Comparison of ENCODE assay signal across 9 cellular contexts in the genomic region with DNA sequence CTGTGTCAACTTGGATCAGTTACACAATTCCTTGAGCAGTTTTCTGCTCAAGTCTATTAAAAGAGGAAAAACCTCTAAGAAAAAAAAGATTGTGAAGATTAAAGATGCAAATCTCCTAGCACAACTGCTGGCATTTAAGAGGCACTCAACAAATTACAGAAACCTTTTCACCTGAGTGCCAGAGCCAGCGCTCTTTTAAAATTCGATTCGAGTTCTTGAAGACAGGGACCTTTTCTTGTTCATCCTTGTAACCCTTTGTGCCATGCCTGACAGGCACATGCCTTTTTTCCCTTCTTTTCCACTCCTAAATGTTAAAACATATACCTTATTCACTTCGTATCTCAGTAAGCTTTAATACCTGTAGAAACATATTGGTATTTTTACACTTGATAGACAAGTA. TPM values are rescaled to one million over a fixed set of nuclear protein-coding genes. Genes with fewer than 3 reads are reported as not detected.
DNase-seq lines count a peak whose midpoint lies in the region; ATAC-seq and TF ChIP-seq lines count a peak whose summit lies in the region.
"Had no signal": no experiment of that assay in that cellular context is flagged by ENCODE, and none has a peak within 500 bp of the region (broad histone marks: within the 10 kb centered on the region; RNA-seq: fewer than 3 reads in every experiment).

No MANE protein-coding gene starts in this region.

- no peak overlapping the region for H2AFZ ChIP-seq in HCT116 (ENCODE audit: low read depth, low read length, poor library complexity, severe bottlenecking)
- H2AFZ ChIP-seq in SK-N-SH (ENCODE audit: low read depth): peak overlapping the region; percentile 78; the same call in 1 of the 2 replicates

- peak overlapping the region; percentile 86 for H3K4me2 ChIP-seq in HCT116 (ENCODE audit: low read length)
- H3K4me2 ChIP-seq in SK-N-SH: peak overlapping the region; percentile 83

- H3K4me1 ChIP-seq in HCT116 (ENCODE audit: control insufficient read depth in 1 of 2, insufficient read depth in 2 of 2, low read length in 2 of 2): peaks cover 5 to 12% of the 10 kb centered on the region in 2 experiments; a peak in 3 of 4 replicates
- no peaks in the 10 kb centered on the region; a peak in 2 of 4 replicates for H3K4me1 ChIP-seq in SK-N-SH (ENCODE audit: control insufficient read depth in 1 of 2, insufficient read depth in 2 of 2, low read depth in 1 of 2, low read length in 1 of 2)

- no peaks in the 10 kb centered on the region for H3K9me3 ChIP-seq in HCT116 (ENCODE audit: control insufficient read depth in 1 of 2, insufficient read depth in 1 of 2, low read depth in 1 of 2, low read length in 2 of 2)
- no peaks in the 10 kb centered on the region for H3K9me3 ChIP-seq in SK-N-SH

- no peaks in the 10 kb centered on the region for H4K20me1 ChIP-seq in HCT116 (ENCODE audit: insufficient read depth)
- H4K20me1 ChIP-seq in SK-N-SH (ENCODE audit: insufficient read depth): no peaks in the 10 kb centered on the region

- peaks cover 0 to 4% of the 10 kb centered on the region in 2 experiments; a peak in 1 of 4 replicates for H3K36me3 ChIP-seq in HCT116 (ENCODE audit: control insufficient read depth in 1 of 2, insufficient read depth in 2 of 2, low read length in 2 of 2)
- H3K36me3 ChIP-seq in SK-N-SH (replicated peaks in 1 of 2; ENCODE audit: control insufficient read depth in 1 of 2, insufficient read depth in 2 of 2, low read length in 1 of 2): peaks cover 3 to 7% of the 10 kb centered on the region in 2 experiments

- RAD21 ChIA-PET in HCT116 (lab: Charles Lee; ENCODE audit: low non-redundant PET in 1 of 2, low total read pairs in 2 of 2, uncharacterized antibody in 2 of 2, unreplicated experiment in 2 of 2): no interaction called here

- 5% methylated on average over 4 of the region's 4 CpGs for WGBS in SK-N-SH (ENCODE audit: low lambda C conversion rate)

- no peak for TF ChIP-seq POLR2A in HCT116 (IDR thresholded peaks at IDR 0.05; ENCODE audit: borderline replicate concordance, extremely low read depth, insufficient read depth, insufficient read length)

- ATAC-seq in HCT116 (no peak), GM21723 (IDR thresholded peaks at IDR 0.05; ENCODE audit: unreplicated experiment) (no peak)

- H3K9me2 ChIP-seq in HCT116 (ENCODE audit: insufficient read depth) (no peaks in the 10 kb centered on the region), SK-N-SH (no peaks in the 10 kb centered on the region)

- H3K4me3 ChIP-seq in HCT116 (replicated peaks in 1 of 2; ENCODE audit: low read depth in 1 of 2, low read length in 2 of 2) (peak overlapping the region; percentile 83 to 97), SK-N-SH (ENCODE audit: low read depth in 2 of 2, low read length in 1 of 2) (peak overlapping the region; percentile 85 to 87), fibroblast of the aortic adventitia (ENCODE audit: low read depth, low read length) (peak overlapping the region; percentile 91), skeletal muscle cell (ENCODE audit: low read depth, low read length) (peak overlapping the region; percentile 68)

- CTCF ChIA-PET in HCT116 (lab: Charles Lee) (no interaction called here), SK-N-SH (lab: Yijun Ruan, JAX) (no interaction called here)

- H3F3A ChIP-seq in SK-N-SH (replicated peaks; ENCODE audit: insufficient read depth): no peaks in the 10 kb centered on the region

- no TSS peak for BruUV-seq in HCT116 (replicated peaks; lab: Mats Ljungman, UMichigan)

- H3K27me3 ChIP-seq in HCT116 (ENCODE audit: insufficient read depth, low read length) (no peaks in the 10 kb centered on the region), SK-N-SH (ENCODE audit: insufficient read depth) (no peaks in the 10 kb centered on the region)

- H3K27ac ChIP-seq in HCT116 (ENCODE audit: low read depth, low read length) (no peak overlapping the region), SK-N-SH (ENCODE audit: low read depth in 2 of 2, low read length in 1 of 2) (peak overlapping the region; percentile 74 to 93; a peak in 3 of 4 replicates)

- intact Hi-C loops in HCT116 (cut with micrococcal nuclease): no loop called here

- H3K9ac ChIP-seq in HCT116 (ENCODE audit: low read length): peak overlapping the region; percentile 74
- peak overlapping the region; percentile 68 for H3K9ac ChIP-seq in SK-N-SH

- POLR2A ChIA-PET in HCT116 (lab: Charles Lee): no interaction called here
- POLR2A ChIA-PET in SK-N-SH (lab: Yijun Ruan, JAX): no interaction called here

- DNase-seq in HCT116 (ENCODE audit: low read depth, low spot score) (no peak), SK-N-SH (no peak), fibroblast of the aortic adventitia (ENCODE audit: low read depth) (peak; percentile 9), skeletal muscle cell (ENCODE audit: low read depth) (no peak), NCI-H510A (lab: John Stamatoyannopoulos, UW) (no peak), C1 segment of cervical spinal cord (lab: John Stamatoyannopoulos, UW) (no peak), SKM-1 treated with dmso at 0.1 percent for 144 hours (lab: John Stamatoyannopoulos, UW; ENCODE audit: unreplicated experiment) (no peak)
- DNase-seq: NCI-H345 had no signal

- no peak for TF ChIP-seq EP300 in SK-N-SH (IDR thresholded peaks at IDR 0.05; ENCODE audit: borderline replicate concordance in 1 of 2, low read depth in 1 of 2, low read length in 1 of 2)

- H3K79me2 ChIP-seq in HCT116 (ENCODE audit: insufficient read depth, low read length): peaks cover 31% of the 10 kb centered on the region
- peaks cover 30% of the 10 kb centered on the region for H3K79me2 ChIP-seq in SK-N-SH (ENCODE audit: insufficient read depth)

- TF ChIP-seq RAD21 in HCT116 (IDR thresholded peaks at IDR 0.05; ENCODE audit: low read depth) (no peak), SK-N-SH (IDR thresholded peaks at IDR 0.05; ENCODE audit: low read length) (no peak)

- TF ChIP-seq CTCF in HCT116 (IDR thresholded peaks at IDR 0.05 in 2 of 3, conservative IDR thresholded peaks at IDR 0.05 in 1 of 3; ENCODE audit: borderline replicate concordance in 1 of 3, insufficient read depth in 1 of 3, low read depth in 2 of 3, low read length in 2 of 3) (no peak), SK-N-SH (IDR thresholded peaks at IDR 0.05) (no peak), fibroblast of the aortic adventitia (IDR thresholded peaks at IDR 0.05; ENCODE audit: insufficient read depth, low read length) (no peak)

TF ChIP-seq in HCT116, 20 proteins besides CTCF, POLR2A, EP300 and RAD21 (continues in another document):
- TF ChIP-seq EZH2 (IDR thresholded peaks at IDR 0.05): no peak

TF ChIP-seq in SK-N-SH, 30 proteins besides CTCF, POLR2A, EP300 and RAD21:
- TF ChIP-seq JUND (IDR thresholded peaks at IDR 0.05) (no peak), NRF1 (IDR thresholded peaks at IDR 0.05; ENCODE audit: low read depth, low read length) (no peak), TAF1 (IDR thresholded peaks at IDR 0.05; ENCODE audit: borderline replicate concordance, low read depth, low read length) (no peak), CHD2 (IDR thresholded peaks at IDR 0.05; ENCODE audit: low read length, partially characterized antibody) (no peak), SIN3A (IDR thresholded peaks at IDR 0.05; ENCODE audit: borderline replicate concordance, low read depth, low read length) (no peak)

RNA-seq across cellular contexts. Expression of gene NSUN6, which starts 0.8 kb away (rescaled TPM):
- total RNA-seq in HCT116 (2021; ENCODE audit: unreplicated experiment): 12.5 TPM
- polyA plus RNA-seq in HCT116 (2012): 3.7 and 6.3 TPM in 2 replicates
- 5.3 and 7.8 TPM in 2 replicates for polyA plus RNA-seq in SK-N-SH (2012; rRNA removed)
- 5.7 and 6.6 TPM in 2 replicates for polyA plus RNA-seq in SK-N-SH (2012; cell fraction: cytosol; rRNA removed)
- 8.7 and 16.3 TPM in 2 replicates for polyA plus RNA-seq in SK-N-SH (2012; cell fraction: nucleus; rRNA removed)
- total RNA-seq in fibroblast of the aortic adventitia (ENCODE audit: low replicate concordance): 12.3 and 23.4 TPM in 2 replicates

RNA-seq across cellular contexts. Expression of gene ARL5B, which starts 8.6 kb away (rescaled TPM):
- total RNA-seq in HCT116 (2021; ENCODE audit: unreplicated experiment): 21.1 TPM
- 4.8 and 5.2 TPM in 2 replicates for polyA plus RNA-seq in HCT116 (2012)
- 4.9 and 6.6 TPM in 2 replicates for polyA plus RNA-seq in SK-N-SH (2012; rRNA removed)
- 6.1 and 8.5 TPM in 2 replicates for polyA plus RNA-seq in SK-N-SH (2012; cell fraction: cytosol; rRNA removed)
- 6.2 and 19.5 TPM in 2 replicates for polyA plus RNA-seq in SK-N-SH (2012; cell fraction: nucleus; rRNA removed)
- 11.6 and 18.0 TPM in 2 replicates for total RNA-seq in fibroblast of the aortic adventitia (ENCODE audit: low replicate concordance)
